8 cellular contexts compared by ENCODE assay signal in the genomic region with DNA sequence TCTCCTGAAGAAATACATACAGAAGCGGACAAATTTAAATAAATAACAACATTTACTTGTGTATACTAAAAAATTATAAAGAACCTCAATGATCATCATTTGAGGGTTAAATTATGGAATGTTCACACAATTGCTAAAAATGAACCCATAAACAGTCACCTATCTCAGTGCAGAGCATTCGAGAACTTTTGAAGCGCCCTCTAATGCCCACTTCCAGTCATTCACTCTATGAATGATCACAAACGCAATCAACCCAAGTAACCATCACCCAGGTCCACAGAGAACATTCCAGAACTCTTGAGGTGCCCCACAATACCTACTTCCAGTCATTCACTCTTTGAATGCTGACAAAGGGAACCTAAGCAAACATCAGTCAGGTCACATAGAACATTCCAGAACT. TPM values are rescaled to one million over a fixed set of nuclear protein-coding genes. Genes with fewer than 3 reads are reported as not detected.
DNase-seq lines count a peak whose midpoint lies in the region; ATAC-seq and TF ChIP-seq lines count a peak whose summit lies in the region.

No MANE protein-coding gene starts in this region.

- ATAC-seq in aorta (ENCODE audit: low FRiP score) = no peak

- H3K4me3 ChIP-seq in endodermal cell (ENCODE audit: low read length) (no peak overlapping the region), aorta (ENCODE audit: low read length in 2 of 2) (no peak overlapping the region)

- H3K27ac Mint-ChIP-seq in endodermal cell (no peak overlapping the region), nephron progenitor cell (no peak overlapping the region)

- no peak overlapping the region for H3K9ac ChIP-seq in endodermal cell (ENCODE audit: extremely low read depth, low read length, poor library complexity, severe bottlenecking)

- no peaks in the 10 kb centered on the region for H3K4me1 Mint-ChIP-seq in endodermal cell
- no peaks in the 10 kb centered on the region for H3K4me1 Mint-ChIP-seq in nephron progenitor cell

- TF ChIP-seq CTCF in endodermal cell (conservative IDR thresholded peaks at IDR 0.05) (peak; percentile 70), nephron progenitor cell (IDR thresholded peaks at IDR 0.05) (no peak)

- DNase-seq in stimulated activated CD4-positive, alpha-beta T cell treated with anti-CD3 and anti-CD28 coated beads, Interleukin-4, amount 100 ng/mL, for 24 hours = peak; percentile 8
- no peak for DNase-seq in stimulated activated CD4-positive, alpha-beta T cell treated with anti-CD3 and anti-CD28 coated beads, Interleukin-4, amount 100 ng/mL, for 1 hour
- DNase-seq in NCI-H1694 treated with DMSO at 0.1 percent for 48 hours (lab: John Stamatoyannopoulos, UW) = peak; percentile 28
- no peak for DNase-seq in endodermal cell
- DNase-seq in Ammon's horn (ENCODE audit: low spot score) = no peak
- DNase-seq in pons (ENCODE audit: low spot score) = no peak
- no peak for DNase-seq in aorta
- DNase-seq in nephron progenitor cell = no peak

- peaks cover 62% of the 10 kb centered on the region for H3K9me3 Mint-ChIP-seq in endodermal cell
- H3K9me3 Mint-ChIP-seq in nephron progenitor cell = peaks cover 66% of the 10 kb centered on the region

- H3K36me3 ChIP-seq in endodermal cell (ENCODE audit: control insufficient read depth, insufficient read depth, low read length) (no peaks in the 10 kb centered on the region), aorta (ENCODE audit: control insufficient read depth in 1 of 2, insufficient read depth in 2 of 2, low read length in 1 of 2) (no peaks in the 10 kb centered on the region)

- H3K36me3 Mint-ChIP-seq in endodermal cell (ENCODE audit: low read depth) = no peaks in the 10 kb centered on the region
- H3K36me3 Mint-ChIP-seq in nephron progenitor cell (ENCODE audit: low read depth) = peaks cover 1% of the 10 kb centered on the region

- intact Hi-C loops in aorta (cut with DNase I) = no loop called here

- H3K4me1 ChIP-seq in endodermal cell (ENCODE audit: control insufficient read depth, insufficient read depth, low read length) (no peaks in the 10 kb centered on the region), aorta (ENCODE audit: control insufficient read depth in 1 of 2, insufficient read depth in 2 of 2, low read length in 2 of 2) (no peaks in the 10 kb centered on the region)

- WGBS in endodermal cell (ENCODE audit: insufficient coverage in 1 of 2, insufficient read length in 1 of 2), 2 experiments = 57% methylated on average over 3 of the region's 4 CpGs; no CpG with 5 or more reads in 1 of the 2 experiments
- WGBS in aorta, 2 donors = 37 to 48% methylated on average over 4 of the region's 4 CpGs

- no peaks in the 10 kb centered on the region for H3K9me3 ChIP-seq in endodermal cell (ENCODE audit: control insufficient read depth, low read length)
- H3K9me3 ChIP-seq in aorta (ENCODE audit: control insufficient read depth, low read length) = no peaks in the 10 kb centered on the region

- H3K27me3 Mint-ChIP-seq in endodermal cell (ENCODE audit: insufficient read depth) (no peaks in the 10 kb centered on the region), nephron progenitor cell (ENCODE audit: low read depth, poor library complexity) (peaks cover 3% of the 10 kb centered on the region)

- no peak overlapping the region for H3K4me3 Mint-ChIP-seq in endodermal cell
- no peak overlapping the region for H3K4me3 Mint-ChIP-seq in nephron progenitor cell

- H3K27me3 ChIP-seq in endodermal cell (ENCODE audit: control insufficient read depth, insufficient read depth, low read length, poor library complexity, severe bottlenecking) (no peaks in the 10 kb centered on the region), aorta (ENCODE audit: control insufficient read depth in 1 of 2, insufficient read depth in 2 of 2, low read length in 1 of 2) (no peaks in the 10 kb centered on the region)

- H3K27ac ChIP-seq in endodermal cell (ENCODE audit: low read depth, low read length) (no peak overlapping the region), aorta (ENCODE audit: low read depth in 1 of 2, low read length in 2 of 2) (no peak overlapping the region)

RNA-seq across cellular contexts. Expression of gene PABIR2, which starts 35.2 kb away (rescaled TPM):
- total RNA-seq in endodermal cell (10 to 100 TPM; 40.0 to 60.6 TPM), aorta (10 to 100 TPM; 22.3 to 24.3 TPM)
- polyA plus RNA-seq in endodermal cell (2013, experiment 1 of 2) = 37.3 TPM
- 33.2 TPM for polyA plus RNA-seq in endodermal cell (2013, experiment 2 of 2)
- polyA plus RNA-seq in aorta = 10 to 100 TPM; 21.3 to 29.1 TPM

Comparison
In these comparisons a context has a peak if more than half of its experiments do, and no peak if none do; other contexts are left out.
1. DNase-seq: peak in stimulated activated CD4-positive, alpha-beta T cell treated with anti-CD3 and anti-CD28 coated beads, Interleukin-4, amount 100 ng/mL, for 24 hours (single experiment) and NCI-H1694 treated with DMSO at 0.1 percent for 48 hours (single experiment); none in stimulated activated CD4-positive, alpha-beta T cell treated with anti-CD3 and anti-CD28 coated beads, Interleukin-4, amount 100 ng/mL, for 1 hour (single experiment), endodermal cell (single experiment), Ammon's horn (single experiment), pons (single experiment), aorta (0 of 2) and nephron progenitor cell (single experiment).